ENCODE assay signal across 20 cellular contexts in genomic region chr3:67082533-67083024, GRCh38.
DNase-seq lines count a peak whose midpoint lies in the region; ATAC-seq and TF ChIP-seq lines count a peak whose summit lies in the region.
"Had no signal": no experiment of that assay in that cellular context is flagged by ENCODE, and none has a peak within 500 bp of the region (broad histone marks: within the 10 kb centered on the region; RNA-seq: fewer than 3 reads in every experiment).

No MANE protein-coding gene starts in this region.

- H3K4me3 ChIP-seq in IMR-90 (ENCODE audit: insufficient read depth, low read depth, low read length) (no peak overlapping the region), gastrocnemius medialis (no peak overlapping the region)
- H3K4me3 ChIP-seq: A549, dorsolateral prefrontal cortex, smooth muscle cell had no signal

- POLR2A ChIA-PET in IMR-90 (lab: Charles Lee; ENCODE audit: unreplicated experiment), result no interaction called here
- POLR2A ChIA-PET in activated CD8-positive, alpha-beta T cell treated with anti-CD3 and anti-CD28 coated beads, Interleukin-2, amount 10 ng/mL, durations not matched to agents 7 days and 5 days (lab: Charles Lee), result interaction anchor here (0.6 kb wide), 1 partner anchor 1373 kb away, joined by 5 read pairs; no protein-coding TSS in a partner anchor

- no peak overlapping the region for H3K9ac ChIP-seq in IMR-90 (ENCODE audit: low read depth, low read length)

- H3K27ac ChIP-seq in IMR-90 (ENCODE audit: insufficient read depth, low read length), result no peak overlapping the region
- H3K27ac ChIP-seq in gastrocnemius medialis, result no peak overlapping the region
- H3K27ac ChIP-seq: A549, dorsolateral prefrontal cortex, RWPE1 had no signal

- TF ChIP-seq RAD21 in IMR-90 (IDR thresholded peaks at IDR 0.05; ENCODE audit: low read length), result no peak

- H2BK120ac ChIP-seq in IMR-90 (ENCODE audit: low read depth, low read length), result peak overlapping the region; percentile 40; the same call in 1 of the 2 replicates

- no peaks in the 10 kb centered on the region for H3K9me1 ChIP-seq in IMR-90 (ENCODE audit: insufficient read depth, low read length)

- TF ChIP-seq POLR2A in IMR-90 (IDR thresholded peaks at IDR 0.05; ENCODE audit: low read depth, low read length) (no peak), gastrocnemius medialis (IDR thresholded peaks at IDR 0.05) (no peak)

- H4K5ac ChIP-seq in IMR-90 (ENCODE audit: low read depth, low read length), result no peak overlapping the region

- peak overlapping the region; percentile 77 for H2AFZ ChIP-seq in IMR-90 (replicated peaks; ENCODE audit: low read length, poor library complexity)

- dilution Hi-C loops in IMR-90 (cut with HindIII; ENCODE audit: low sequenced_read_pairs, unreplicated experiment), result no loop called here

- no peaks in the 10 kb centered on the region for H3K4me1 ChIP-seq in IMR-90 (ENCODE audit: control insufficient read depth, insufficient read depth, low read length)
- no peaks in the 10 kb centered on the region for H3K4me1 ChIP-seq in gastrocnemius medialis
- H3K4me1 ChIP-seq: A549 had no signal

- peak overlapping the region; percentile 73 for H3K27ac Mint-ChIP-seq in activated CD8-positive, alpha-beta memory T cell treated with anti-CD3 and anti-CD28 coated beads, Interleukin-2, amount 10 ng/mL, durations not matched to agents 7 days and 5 days
- H3K27ac Mint-ChIP-seq in activated CD8-positive, alpha-beta T cell treated with anti-CD3 and anti-CD28 coated beads, Interleukin-2, amount 10 ng/mL, durations not matched to agents 7 days and 5 days, result peak overlapping the region; percentile 91
- peak overlapping the region; percentile 75 to 87 for H3K27ac Mint-ChIP-seq in natural killer cell
- H3K27ac Mint-ChIP-seq: mesothelial cell of epicardium had no signal

- no peak overlapping the region for H2AK9ac ChIP-seq in IMR-90 (replicated peaks; ENCODE audit: low read depth, low read length, poor library complexity)

- ATAC-seq in activated CD8-positive, alpha-beta memory T cell treated with anti-CD3 and anti-CD28 coated beads, Interleukin-2, amount 10 ng/mL, durations not matched to agents 7 days and 5 days, result no peak
- ATAC-seq in IMR-90 (ENCODE audit: low read depth) (no peak), natural killer cell (no peak), GM18498 (IDR thresholded peaks at IDR 0.05; ENCODE audit: unreplicated experiment) (no peak), gastrocnemius medialis (no peak)
- no peak for ATAC-seq in activated CD8-positive, alpha-beta T cell treated with anti-CD3 and anti-CD28 coated beads, Interleukin-2, amount 10 ng/mL, durations not matched to agents 7 days and 5 days
- ATAC-seq: A549, esophagus mucosa had no signal

- no peak overlapping the region for H2BK5ac ChIP-seq in IMR-90 (ENCODE audit: low read depth, low read length, poor library complexity, severe bottlenecking)

- intact Hi-C loops in IMR-90 (cut with micrococcal nuclease) (no loop called here), natural killer cell (cut with micrococcal nuclease) (no loop called here), gastrocnemius medialis (cut with DNase I; ENCODE audit: low total_unique reads) (no loop called here)

- DNase-seq in activated CD8-positive, alpha-beta memory T cell treated with anti-CD3 and anti-CD28 coated beads, Interleukin-2, amount 10 ng/mL, durations not matched to agents 7 days and 5 days, result no peak
- DNase-seq in activated CD8-positive, alpha-beta memory T cell treated with anti-CD3 and anti-CD28 coated beads, Interleukin-2, amount 50 U/mL, for 4 hours, result no peak
- DNase-seq in IMR-90, result no peak
- no peak for DNase-seq in activated CD8-positive, alpha-beta T cell treated with anti-CD3 and anti-CD28 coated beads, Interleukin-2, amount 10 ng/mL, durations not matched to agents 7 days and 5 days
- DNase-seq in natural killer cell, result no peak
- no peak for DNase-seq in AG08395 (ENCODE audit: low spot score)
- DNase-seq in gastrocnemius medialis, result no peak
- DNase-seq: amygdala, DMS79, dorsolateral prefrontal cortex, NCI-H1105, substantia nigra had no signal

- H3K27me3 ChIP-seq in IMR-90 (ENCODE audit: control insufficient read depth, insufficient read depth, low read length), result no peaks in the 10 kb centered on the region
- H3K27me3 ChIP-seq in gastrocnemius medialis, result no peaks in the 10 kb centered on the region

- H3K9me3 ChIP-seq in IMR-90 (ENCODE audit: control insufficient read depth, insufficient read depth, low read length) (peaks cover 2% of the 10 kb centered on the region), gastrocnemius medialis (no peaks in the 10 kb centered on the region)
- H3K9me3 ChIP-seq: A549 had no signal

- CTCF ChIA-PET in activated CD8-positive, alpha-beta memory T cell treated with anti-CD3 and anti-CD28 coated beads, Interleukin-2, amount 10 ng/mL, durations not matched to agents 7 days and 5 days (lab: Charles Lee), result interaction anchor here (1.5 to 2.4 kb wide), 2 partner anchors 31 to 110 kb away, joined by 7 to 9 read pairs; no protein-coding TSS in a partner anchor
- CTCF ChIA-PET in IMR-90 (lab: Yijun Ruan, JAX), result no interaction called here
- CTCF ChIA-PET in activated CD8-positive, alpha-beta T cell treated with anti-CD3 and anti-CD28 coated beads, Interleukin-2, amount 10 ng/mL, durations not matched to agents 7 days and 5 days (lab: Charles Lee), result interaction anchor here (1.6 to 1.7 kb wide), 2 partner anchors 31 to 110 kb away, joined by 6 read pairs; no protein-coding TSS in a partner anchor

- no peaks in the 10 kb centered on the region for H3K36me3 ChIP-seq in IMR-90 (ENCODE audit: control insufficient read depth, insufficient read depth, low read length)
- H3K36me3 ChIP-seq in gastrocnemius medialis, result no peaks in the 10 kb centered on the region

- WGBS in IMR-90 (ENCODE audit: extremely low coverage in 2 of 2, insufficient read length in 1 of 2), 2 experiments, result no CpG with 5 or more reads among the region's 4 CpGs

- peak overlapping the region; percentile 29; the same call in 1 of the 2 replicates for H3K4ac ChIP-seq in IMR-90 (ENCODE audit: low read depth, low read length)

- no peak overlapping the region for H3K56ac ChIP-seq in IMR-90 (ENCODE audit: extremely low read depth, insufficient read depth, low read length)

- peak overlapping the region; percentile 5 to 66; a peak in 3 of 4 replicates for H4K8ac ChIP-seq in IMR-90 (ENCODE audit: low read depth in 2 of 2, low read length in 2 of 2)

- no peak overlapping the region for H4K91ac ChIP-seq in IMR-90 (ENCODE audit: insufficient read depth, low read depth, low read length)

- H3K27me3 Mint-ChIP-seq in activated CD8-positive, alpha-beta memory T cell treated with anti-CD3 and anti-CD28 coated beads, Interleukin-2, amount 10 ng/mL, durations not matched to agents 7 days and 5 days, result no peaks in the 10 kb centered on the region
- no peaks in the 10 kb centered on the region for H3K27me3 Mint-ChIP-seq in activated CD8-positive, alpha-beta T cell treated with anti-CD3 and anti-CD28 coated beads, Interleukin-2, amount 10 ng/mL, durations not matched to agents 7 days and 5 days (ENCODE audit: low read depth)
- peaks cover 19 to 40% of the 10 kb centered on the region in 2 donors for H3K27me3 Mint-ChIP-seq in natural killer cell (ENCODE audit: low read depth in 2 of 2)
- H3K27me3 Mint-ChIP-seq: activated CD4-positive, alpha-beta T cell treated with anti-CD3 and anti-CD28 coated beads, Interleukin-2, amount 10 ng/mL, durations not matched to agents 24 days and 14 days had no signal

- no peak overlapping the region for H2AK5ac ChIP-seq in IMR-90 (ENCODE audit: low read depth, low read length)

- H4K20me1 ChIP-seq in IMR-90 (ENCODE audit: insufficient read depth, low read length), result no peaks in the 10 kb centered on the region

- BruUV-seq in IMR-90 (replicated peaks; lab: Mats Ljungman, UMichigan), result no TSS peak

- H3K4me2 ChIP-seq in IMR-90 (ENCODE audit: low read depth, low read length), result no peak overlapping the region
- H3K4me2 ChIP-seq: A549, smooth muscle cell had no signal

- TF ChIP-seq CTCF in IMR-90 (conservative IDR thresholded peaks at IDR 0.05; ENCODE audit: low read depth, low read length) (no peak), natural killer cell (IDR thresholded peaks at IDR 0.05) (no peak), gastrocnemius medialis (IDR thresholded peaks at IDR 0.05 in 4 of 5, conservative IDR thresholded peaks at IDR 0.05 in 1 of 5) (no peak)

- no peaks in the 10 kb centered on the region for H3K79me1 ChIP-seq in IMR-90 (ENCODE audit: low read depth in 1 of 2, low read length in 2 of 2)

- H3K36me3 Mint-ChIP-seq in activated CD8-positive, alpha-beta memory T cell treated with anti-CD3 and anti-CD28 coated beads, Interleukin-2, amount 10 ng/mL, durations not matched to agents 7 days and 5 days, result peaks cover 36% of the 10 kb centered on the region
- H3K36me3 Mint-ChIP-seq in activated CD8-positive, alpha-beta T cell treated with anti-CD3 and anti-CD28 coated beads, Interleukin-2, amount 10 ng/mL, durations not matched to agents 7 days and 5 days (ENCODE audit: low read depth), result peaks cover 43% of the 10 kb centered on the region
- peaks cover 42% of the 10 kb centered on the region for H3K36me3 Mint-ChIP-seq in natural killer cell

- 0 out of 2 replicates have a peak overlapping the region, but pooled peaks have one; percentile 59 for H3K14ac ChIP-seq in IMR-90 (replicated peaks; ENCODE audit: low read depth, low read length)

- H3K23ac ChIP-seq in IMR-90 (ENCODE audit: low read depth, low read length), result no peak overlapping the region

- no peak overlapping the region for H3K4me3 Mint-ChIP-seq in activated CD8-positive, alpha-beta memory T cell treated with anti-CD3 and anti-CD28 coated beads, Interleukin-2, amount 10 ng/mL, durations not matched to agents 7 days and 5 days
- no peak overlapping the region for H3K4me3 Mint-ChIP-seq in activated CD8-positive, alpha-beta T cell treated with anti-CD3 and anti-CD28 coated beads, Interleukin-2, amount 10 ng/mL, durations not matched to agents 7 days and 5 days
- peak overlapping the region; percentile 83 for H3K4me3 Mint-ChIP-seq in natural killer cell
- H3K4me3 Mint-ChIP-seq: mesothelial cell of epicardium, neural crest cell had no signal

- in situ Hi-C loops in IMR-90 (cut with MboI; ENCODE audit: low sequenced_read_pairs), result no loop called here
- in situ Hi-C loops in gastrocnemius medialis (cut with MboI; ENCODE audit: low sequenced_read_pairs in 4 of 4), result no loop called here

- H3K4me1 Mint-ChIP-seq in activated CD8-positive, alpha-beta memory T cell treated with anti-CD3 and anti-CD28 coated beads, Interleukin-2, amount 10 ng/mL, durations not matched to agents 7 days and 5 days, result peaks cover 21% of the 10 kb centered on the region
- peaks cover 22% of the 10 kb centered on the region for H3K4me1 Mint-ChIP-seq in activated CD8-positive, alpha-beta T cell treated with anti-CD3 and anti-CD28 coated beads, Interleukin-2, amount 10 ng/mL, durations not matched to agents 7 days and 5 days (ENCODE audit: low read depth)
- peaks cover 21 to 23% of the 10 kb centered on the region in 2 donors for H3K4me1 Mint-ChIP-seq in natural killer cell
- H3K4me1 Mint-ChIP-seq: neural crest cell had no signal

- H2BK15ac ChIP-seq in IMR-90 (ENCODE audit: low read depth, low read length), result no peak overlapping the region

- H3K18ac ChIP-seq in IMR-90 (ENCODE audit: low read depth, low read length), result no peak overlapping the region

- peak overlapping the region; percentile 66; the same call in 1 of the 2 replicates for H2BK20ac ChIP-seq in IMR-90 (ENCODE audit: low read depth, low read length)

- H3K9me3 Mint-ChIP-seq in activated CD8-positive, alpha-beta memory T cell treated with anti-CD3 and anti-CD28 coated beads, Interleukin-2, amount 10 ng/mL, durations not matched to agents 7 days and 5 days (ENCODE audit: low read depth), result peaks cover 34% of the 10 kb centered on the region
- peaks cover 63% of the 10 kb centered on the region for H3K9me3 Mint-ChIP-seq in activated CD8-positive, alpha-beta T cell treated with anti-CD3 and anti-CD28 coated beads, Interleukin-2, amount 10 ng/mL, durations not matched to agents 7 days and 5 days (ENCODE audit: insufficient read depth)
- peaks cover 11 to 28% of the 10 kb centered on the region in 2 donors for H3K9me3 Mint-ChIP-seq in natural killer cell
